ENCODE assay signal across 23 cellular contexts in genomic region chr3:175916151-175916946, GRCh38.
"Had no signal": no experiment of that assay in that cellular context is flagged by ENCODE, and none has a peak within 500 bp of the region (broad histone marks: within the 10 kb centered on the region; RNA-seq: fewer than 3 reads in every experiment).

No MANE protein-coding gene starts in this region.

- H3K4me3 ChIP-seq: adrenal gland, cardiac muscle cell, dorsolateral prefrontal cortex, lung, ovary, SK-N-MC, suprapubic skin had no signal

- ATAC-seq: activated CD4-positive, CD25-positive, alpha-beta regulatory T cell treated with anti-CD3 and anti-CD28 coated beads, Interleukin-2, amount 50 U/mL, for 24 hours; activated CD8-positive, alpha-beta memory T cell treated with anti-CD3 and anti-CD28 coated beads, Interleukin-2, amount 10 ng/mL, durations not matched to agents 7 days and 5 days; T-cell had no signal

- H3K9me3 ChIP-seq: adrenal gland, suprapubic skin had no signal

- H3K4me1 ChIP-seq: adrenal gland, suprapubic skin had no signal

- H3K36me3 ChIP-seq: adrenal gland, cardiac muscle cell, ovary, suprapubic skin had no signal

- H3K27me3 ChIP-seq: adrenal gland, cardiac muscle cell, dorsolateral prefrontal cortex, ovary, suprapubic skin had no signal

- DNase-seq: activated CD4-positive, alpha-beta T cell treated with anti-CD3 and anti-CD28 coated beads, Interleukin-2, amount 50 U/mL, for 48 hours; activated CD8-positive, alpha-beta memory T cell treated with anti-CD3 and anti-CD28 coated beads, Interleukin-2, amount 10 ng/mL, durations not matched to agents 7 days and 5 days; activated naive CD4-positive, alpha-beta T cell treated with anti-CD3 and anti-CD28 coated beads for 36 hours; activated T-cell treated with anti-CD3 and anti-CD28 coated beads, Interleukin-2, amount 50 U/mL, for 1 hour; adrenal gland; dorsolateral prefrontal cortex; endodermal cell; foreskin fibroblast; glutamatergic neuron; hypothalamus; kidney glomerular epithelial cell; ovary; stimulated activated CD4-positive, alpha-beta T cell treated with anti-CD3 and anti-CD28 coated beads, Interleukin-15, amount 100 ng/mL, for 24 hours; stimulated activated CD4-positive, alpha-beta T cell treated with anti-CD3 and anti-CD28 coated beads, Interleukin-4, amount 100 ng/mL, for 1 hour; stimulated activated naive CD4-positive, alpha-beta T cell; T-cell; T1000; trophoblast cell had no signal

- H3K27ac ChIP-seq: adrenal gland, cardiac muscle cell, dorsolateral prefrontal cortex, ovary, SK-N-MC, suprapubic skin had no signal
